ENCODE assay signal across 16 cellular contexts in genomic region chrX:111180750-111181240, GRCh38.
DNase-seq lines count a peak whose midpoint lies in the region; ATAC-seq, FAIRE-seq and TF ChIP-seq lines count a peak whose summit lies in the region.
"Had no signal": no experiment of that assay in that cellular context is flagged by ENCODE, and none has a peak within 500 bp of the region (broad histone marks: within the 10 kb centered on the region; RNA-seq: fewer than 3 reads in every experiment).

No MANE protein-coding gene starts in this region.

- no peaks in the 10 kb centered on the region for H3K9me3 ChIP-seq in HAP-1
- no peaks in the 10 kb centered on the region for H3K9me3 ChIP-seq in testis

- H3K27me3 ChIP-seq in HAP-1 (ENCODE audit: low read depth) (no peaks in the 10 kb centered on the region), testis (no peaks in the 10 kb centered on the region)

- no peak overlapping the region for H3K27ac ChIP-seq in testis

- intact Hi-C loops in testis (cut with DNase I; ENCODE audit: low total_unique reads), result no loop called here

- H3K36me3 ChIP-seq in HAP-1 (replicated peaks), result no peaks in the 10 kb centered on the region
- H3K36me3 ChIP-seq in testis (ENCODE audit: low read depth, missing control alignments), result no peaks in the 10 kb centered on the region

- no peak for TF ChIP-seq CTCF in testis (IDR thresholded peaks at IDR 0.05)

- DNase-seq in HAP-1 (ENCODE audit: low spot score in 2 of 2) (peak; percentile 73 to 98), NCI-H1105 (lab: John Stamatoyannopoulos, UW) (peak; percentile 1), NCI-H748 (lab: John Stamatoyannopoulos, UW; ENCODE audit: unreplicated experiment) (peak; percentile 69), NAMALWA (ENCODE audit: low spot score) (no peak), testis (no peak)
- DNase-seq: Calu3; CD4-positive, CD25-positive, alpha-beta regulatory T cell; GDM1; NCI-H1694; NCI-H2171 treated with DMSO at 0.1 percent for 48 hours; NCI-H524 treated with DMSO at 0.1 percent for 48 hours; RPMI8226 had no signal

- FAIRE-seq in islet of Langerhans (lab: Jason Lieb, UNC), result peak; percentile 74
- FAIRE-seq: GM12878 had no signal

- in situ Hi-C loops in HAP-1 (cut with MboI; ENCODE audit: low sequenced_read_pairs), result no loop called here

- 19 to 54% methylated on average over 2 of the region's 2 CpGs for WGBS in testis, 2 donors

- no peak for ATAC-seq in HG02588 (IDR thresholded peaks at IDR 0.05; ENCODE audit: unreplicated experiment)
- ATAC-seq: GM12878, HCT116 had no signal

- H3K4me1 ChIP-seq in HAP-1 (peaks cover 62% of the 10 kb centered on the region), testis (no peaks in the 10 kb centered on the region)

- TF ChIP-seq POLR2A in testis (IDR thresholded peaks at IDR 0.05), result no peak

- H3K4me3 ChIP-seq in HAP-1, result no peak overlapping the region
- H3K4me3 ChIP-seq in testis, result no peak overlapping the region
- H3K4me3 ChIP-seq: GM12878 had no signal

Comparison
In these comparisons a context has a peak if more than half of its experiments do, and no peak if none do; other contexts are left out.
1. DNase-seq: peak in HAP-1 (2 of 2), NCI-H1105 (single experiment) and NCI-H748 (single experiment); none in NAMALWA (single experiment) and testis (single experiment).